Comparison of ENCODE assay signal across 8 cellular contexts in genomic region chr7:5528815-5529442, GRCh38. TPM values are rescaled to one million over a fixed set of nuclear protein-coding genes. Genes with fewer than 3 reads are reported as not detected.
DNase-seq lines count a peak whose midpoint lies in the region; ATAC-seq and TF ChIP-seq lines count a peak whose summit lies in the region.

No MANE protein-coding gene starts in this region.

- H3K4me2 ChIP-seq in BLaER1 (peak overlapping the region; percentile 96), OCI-LY1 (ENCODE audit: low read length) (peak overlapping the region; percentile 82)

- H3K4me3 ChIP-seq in BLaER1 = peak overlapping the region; percentile 96
- peak overlapping the region; percentile 73 for H3K4me3 ChIP-seq in OCI-LY1 (ENCODE audit: low read depth, low read length, poor library complexity, severe bottlenecking)
- peak overlapping the region; percentile 95 for H3K4me3 ChIP-seq in ectodermal cell (ENCODE audit: insufficient read depth, low read depth, low read length)

- H3F3A ChIP-seq in OCI-LY1 (ENCODE audit: insufficient read depth, low read length) = peaks cover 45% of the 10 kb centered on the region

- H3K27me3 ChIP-seq in BLaER1 (no peaks in the 10 kb centered on the region), OCI-LY1 (ENCODE audit: insufficient read depth, low read length) (no peaks in the 10 kb centered on the region), ectodermal cell (ENCODE audit: control insufficient read depth, insufficient read depth, low read length, poor library complexity, severe bottlenecking) (no peaks in the 10 kb centered on the region)

- peaks cover 57% of the 10 kb centered on the region for H4K20me1 ChIP-seq in BLaER1
- no peaks in the 10 kb centered on the region for H4K20me1 ChIP-seq in OCI-LY1 (ENCODE audit: insufficient read depth, low read length)

- H3K9me3 Mint-ChIP-seq in nephron = peaks cover 2% of the 10 kb centered on the region

- H3K4me1 Mint-ChIP-seq in nephron = peaks cover 37% of the 10 kb centered on the region

- H3K9me3 ChIP-seq in BLaER1 (no peaks in the 10 kb centered on the region; the same call in 1 of the 2 replicates), OCI-LY1 (ENCODE audit: low read length) (no peaks in the 10 kb centered on the region), ectodermal cell (ENCODE audit: control insufficient read depth, low read length) (no peaks in the 10 kb centered on the region)

- 6 to 8% methylated on average over 23 of the region's 23 CpGs for WGBS in ectodermal cell, 2 experiments

- no peaks in the 10 kb centered on the region for H3K79me2 ChIP-seq in OCI-LY1 (ENCODE audit: insufficient read depth, low read length)

- H3K9ac ChIP-seq in BLaER1 (peak overlapping the region; percentile 100), OCI-LY1 (ENCODE audit: low read length) (peak overlapping the region; percentile 96)

- peaks cover 14% of the 10 kb centered on the region for H3K27me3 Mint-ChIP-seq in nephron (ENCODE audit: low read depth)

- H3K36me3 Mint-ChIP-seq in nephron (ENCODE audit: low read depth) = peaks cover 48% of the 10 kb centered on the region

- no peak for ATAC-seq in HG03095 (IDR thresholded peaks at IDR 0.05; ENCODE audit: unreplicated experiment)

- no peaks in the 10 kb centered on the region for H3K9me2 ChIP-seq in OCI-LY1 (ENCODE audit: low read depth, low read length)

- H3K27ac ChIP-seq in BLaER1 = peak overlapping the region; percentile 99
- H3K27ac ChIP-seq in OCI-LY1 (ENCODE audit: low read depth, low read length, poor library complexity, severe bottlenecking) = peak overlapping the region; percentile 96
- peak overlapping the region; percentile 99 for H3K27ac ChIP-seq in ectodermal cell (ENCODE audit: insufficient read depth, low read depth, low read length, poor library complexity, severe bottlenecking)

- DNase-seq in Ammon's horn (ENCODE audit: low spot score) (no peak), H4 (ENCODE audit: low spot score) (no peak)
- DNase-seq in stimulated activated CD4-positive, alpha-beta T cell treated with anti-CD3 and anti-CD28 coated beads, Interleukin-2, amount 100 ng/mL, for 48 hours = no peak

- H3K27ac Mint-ChIP-seq in nephron = peak overlapping the region; percentile 92 to 97 (median 97)

- no peak overlapping the region for H2AFZ ChIP-seq in OCI-LY1 (ENCODE audit: low read length)

- H3K4me1 ChIP-seq in BLaER1 (peaks cover 65% of the 10 kb centered on the region), OCI-LY1 (ENCODE audit: insufficient read depth, low read length, severe bottlenecking) (peaks cover 46% of the 10 kb centered on the region), ectodermal cell (ENCODE audit: control insufficient read depth, insufficient read depth, low read length) (peaks cover 27% of the 10 kb centered on the region)

- TF ChIP-seq CTCF in OCI-LY1 (IDR thresholded peaks at IDR 0.05; ENCODE audit: low read length) (no peak), nephron (IDR thresholded peaks at IDR 0.05; ENCODE audit: unreplicated experiment in 3 of 3) (no peak)

- peaks cover 56% of the 10 kb centered on the region for H3K36me3 ChIP-seq in BLaER1
- peaks cover 63% of the 10 kb centered on the region for H3K36me3 ChIP-seq in OCI-LY1 (ENCODE audit: insufficient read depth, low read length)
- H3K36me3 ChIP-seq in ectodermal cell (ENCODE audit: control insufficient read depth, insufficient read depth, low read length) = peaks cover 45% of the 10 kb centered on the region

- H3K4me3 Mint-ChIP-seq in nephron = peak overlapping the region; percentile 98 to 100 (median 99)

RNA-seq across cellular contexts. Expression of gene ACTB, which starts 1.5 kb away (rescaled TPM):
- 5,486 TPM for polyA plus RNA-seq in ectodermal cell (2013, experiment 1 of 4)
- 5,333 TPM for polyA plus RNA-seq in ectodermal cell (2013, experiment 2 of 4)
- 3,022 TPM for polyA plus RNA-seq in ectodermal cell (2013, experiment 3 of 4)
- 3,260 TPM for polyA plus RNA-seq in ectodermal cell (2013, experiment 4 of 4)
- total RNA-seq in H4 (2014; rRNA removed; shearing (Covaris generic)) = 4,047 and 4,905 TPM in 2 replicates

RNA-seq across cellular contexts. Expression of gene FBXL18, which starts 15.3 kb away (rescaled TPM):
- polyA plus RNA-seq in ectodermal cell (2013, experiment 1 of 4) = 10.4 TPM
- 11.0 TPM for polyA plus RNA-seq in ectodermal cell (2013, experiment 2 of 4)
- 7.2 TPM for polyA plus RNA-seq in ectodermal cell (2013, experiment 3 of 4)
- polyA plus RNA-seq in ectodermal cell (2013, experiment 4 of 4) = 6.9 TPM
- 7.3 and 8.9 TPM in 2 replicates for total RNA-seq in H4 (2014; rRNA removed; shearing (Covaris generic))
